In genomic region chr20:35303735-35304431, GRCh38 we compare ENCODE assay signal across 8 cellular contexts. TPM values are rescaled to one million over a fixed set of nuclear protein-coding genes. Genes with fewer than 3 reads are reported as not detected.
DNase-seq lines count a peak whose midpoint lies in the region; ATAC-seq and TF ChIP-seq lines count a peak whose summit lies in the region.

No MANE protein-coding gene starts in this region.

- POLR2A ChIA-PET in T-cell (lab: Charles Lee): no interaction called here

- no peak overlapping the region for H3K4me3 Mint-ChIP-seq in T-cell
- H3K4me3 Mint-ChIP-seq in activated naive CD8-positive, alpha-beta T cell treated with anti-CD3 and anti-CD28 coated beads, Interleukin-2, amount 50 U/mL, for 24 hours: peak overlapping the region; percentile 32

- H3K36me3 ChIP-seq in left ventricle myocardium inferior: peaks cover 9% of the 10 kb centered on the region

- intact Hi-C loops in left ventricle myocardium inferior (cut with micrococcal nuclease): loop anchor here (10.0 kb wide), 1 partner anchor 141 kb away; no protein-coding TSS in a partner anchor

- H3K27me3 ChIP-seq in left ventricle myocardium inferior (ENCODE audit: low read depth): no peaks in the 10 kb centered on the region

- CTCF ChIA-PET in T-cell (lab: Charles Lee): interaction anchor here (0.6 to 1.6 kb wide), 8 partner anchors 20 to 627 kb away, joined by 3 to 10 read pairs (median 4); partner anchors contain the start of genes EIF6 (in 1 of the 2) and UQCC1 (in 1 of the 2)

- peak; percentile 86 to 97 (median 89) for ATAC-seq in T-cell (replicated peaks in 1 of 4)
- ATAC-seq in activated naive CD8-positive, alpha-beta T cell treated with anti-CD3 and anti-CD28 coated beads, Interleukin-2, amount 50 U/mL, for 24 hours: peak; percentile 56
- no peak for ATAC-seq in HG03139 (IDR thresholded peaks at IDR 0.05; ENCODE audit: unreplicated experiment)

- no peaks in the 10 kb centered on the region for H3K27me3 Mint-ChIP-seq in T-cell
- H3K27me3 Mint-ChIP-seq in activated naive CD8-positive, alpha-beta T cell treated with anti-CD3 and anti-CD28 coated beads, Interleukin-2, amount 50 U/mL, for 24 hours: no peaks in the 10 kb centered on the region

- H3K4me3 ChIP-seq in left ventricle myocardium inferior: no peak overlapping the region

- no peaks in the 10 kb centered on the region for H3K9me3 Mint-ChIP-seq in T-cell
- H3K9me3 Mint-ChIP-seq in activated naive CD8-positive, alpha-beta T cell treated with anti-CD3 and anti-CD28 coated beads, Interleukin-2, amount 50 U/mL, for 24 hours: no peaks in the 10 kb centered on the region

- H3K27ac Mint-ChIP-seq in T-cell: no peak overlapping the region
- peak overlapping the region; percentile 62 for H3K27ac Mint-ChIP-seq in activated naive CD8-positive, alpha-beta T cell treated with anti-CD3 and anti-CD28 coated beads, Interleukin-2, amount 50 U/mL, for 24 hours

- no peaks in the 10 kb centered on the region for H3K36me3 Mint-ChIP-seq in T-cell
- H3K36me3 Mint-ChIP-seq in activated naive CD8-positive, alpha-beta T cell treated with anti-CD3 and anti-CD28 coated beads, Interleukin-2, amount 50 U/mL, for 24 hours (ENCODE audit: low read depth): peaks cover 4% of the 10 kb centered on the region

- H3K4me1 Mint-ChIP-seq in T-cell: peaks cover 5 to 12% (median 12%) of the 10 kb centered on the region in 3 donors
- H3K4me1 Mint-ChIP-seq in activated naive CD8-positive, alpha-beta T cell treated with anti-CD3 and anti-CD28 coated beads, Interleukin-2, amount 50 U/mL, for 24 hours: peaks cover 57% of the 10 kb centered on the region

- no peaks in the 10 kb centered on the region for H3K9me3 ChIP-seq in left ventricle myocardium inferior (replicated peaks)

- H3K27ac ChIP-seq in left ventricle myocardium inferior (replicated peaks): no peak overlapping the region

- TF ChIP-seq CTCF in AG09319 (IDR thresholded peaks at IDR 0.05; ENCODE audit: low read depth, low read length) (peak; percentile 94), GM20000 (IDR thresholded peaks at IDR 0.05; ENCODE audit: extremely low read depth, missing control alignments) (peak; percentile 90), left ventricle myocardium inferior (IDR thresholded peaks at IDR 0.05; ENCODE audit: borderline replicate concordance) (peak; percentile 93)

- peaks cover 29% of the 10 kb centered on the region for H3K4me1 ChIP-seq in left ventricle myocardium inferior

- DNase-seq in AG09319 (ENCODE audit: extremely low read depth, low read depth): no peak
- peak; percentile 87 for DNase-seq in GM20000 (ENCODE audit: low spot score)
- DNase-seq in NCI-H146 (lab: John Stamatoyannopoulos, UW): peak; percentile 91
- DNase-seq in T-cell: peak; percentile 63 to 85 (median 78)
- DNase-seq in activated naive CD8-positive, alpha-beta T cell treated with anti-CD3 and anti-CD28 coated beads, Interleukin-2, amount 50 U/mL, for 24 hours: peak; percentile 85
- DNase-seq in left ventricle myocardium inferior: peak; percentile 71
- DNase-seq in putamen (ENCODE audit: low spot score): peak; percentile 63

RNA-seq across cellular contexts. Expression of gene FAM83C, which starts 11.7 kb away (rescaled TPM):
- under 1 TPM in 1 of 5 donors, not detected in 4; 0.15 TPM for total RNA-seq in T-cell
- not detected for total RNA-seq in left ventricle myocardium inferior

RNA-seq across cellular contexts. Expression of gene EIF6, which starts 19.3 kb away (rescaled TPM):
- 10 to 100 TPM; 43.8 to 70.7 (median 69.6) TPM for total RNA-seq in T-cell
- 37.4 TPM for total RNA-seq in left ventricle myocardium inferior

RNA-seq across cellular contexts. Expression of gene MMP24OS, which starts 26.0 kb away (rescaled TPM):
- total RNA-seq in T-cell (10 to 100 TPM; 59.5 to 95.5 (median 72.0) TPM), left ventricle myocardium inferior (45.4 TPM)
